13 cellular contexts compared by ENCODE assay signal in genomic region chr12:53044896-53045571, GRCh38. TPM values are rescaled to one million over a fixed set of nuclear protein-coding genes. Genes with fewer than 3 reads are reported as not detected.
A peak's percentile ranks its signal among the peaks of the same experiment; 100 is the strongest.
DNase-seq lines count a peak whose midpoint lies in the region; ATAC-seq, FAIRE-seq and TF ChIP-seq lines count a peak whose summit lies in the region.
"Had no signal": no experiment of that assay in that cellular context is flagged by ENCODE, and none has a peak within 500 bp of the region (broad histone marks: within the 10 kb centered on the region; RNA-seq: fewer than 3 reads in every experiment).

No MANE protein-coding gene starts in this region.

- no peaks in the 10 kb centered on the region for H3K27me3 ChIP-seq in CD4-positive, alpha-beta T cell (ENCODE audit: control insufficient read depth, insufficient read depth, low read length)
- H3K27me3 ChIP-seq in PC-9 (ENCODE audit: insufficient read depth, low read depth) (no peaks in the 10 kb centered on the region), sigmoid colon (no peaks in the 10 kb centered on the region)

- peaks cover 21% of the 10 kb centered on the region for H3K4me1 Mint-ChIP-seq in CD4-positive, alpha-beta T cell (ENCODE audit: low read depth)

- BruUV-seq in PC-9 (replicated peaks; lab: Mats Ljungman, UMichigan) = no TSS peak

- no peak overlapping the region for H2AFZ ChIP-seq in PC-9

- no peaks in the 10 kb centered on the region for H3K27me3 Mint-ChIP-seq in CD4-positive, alpha-beta T cell

- no peak for DNase-seq in CD4-positive, alpha-beta T cell
- DNase-seq in PC-9 = no peak
- no peak for DNase-seq in fibroblast of the aortic adventitia (ENCODE audit: low read depth)
- peak; percentile 69 for DNase-seq in sigmoid colon
- no peak for DNase-seq in GM12891 (ENCODE audit: insufficient read length, low spot score)
- DNase-seq in HUDEP-2 (lab: John Stamatoyannopoulos, UW; ENCODE audit: unreplicated experiment in 76 of 76) = no peak
- DNase-seq in NCI-H2029 (lab: John Stamatoyannopoulos, UW) = no peak
- DNase-seq: activated T-cell treated with anti-CD3 and anti-CD28 coated beads, Interleukin-2, amount 50 U/mL, for 72 hours; effector CD8-positive, alpha-beta T cell; NCI-H2171 treated with DMSO at 0.1 percent for 48 hours had no signal

- no peaks in the 10 kb centered on the region for H3K9me2 ChIP-seq in PC-9 (ENCODE audit: insufficient read depth)

- no peak overlapping the region for H3K27ac Mint-ChIP-seq in CD4-positive, alpha-beta T cell
- H3K27ac Mint-ChIP-seq: activated T-cell treated with anti-CD3 and anti-CD28 coated beads, Interleukin-2, amount 50 U/mL, for 72 hours had no signal

- H3K9me3 ChIP-seq in CD4-positive, alpha-beta T cell (ENCODE audit: control insufficient read depth, low read length) = no peaks in the 10 kb centered on the region
- no peaks in the 10 kb centered on the region for H3K9me3 ChIP-seq in PC-9 (ENCODE audit: insufficient read depth, low read depth)
- no peaks in the 10 kb centered on the region for H3K9me3 ChIP-seq in sigmoid colon

- no peak for ATAC-seq in CD4-positive, alpha-beta T cell (ENCODE audit: poor library complexity)
- no peak for ATAC-seq in HG02884 (IDR thresholded peaks at IDR 0.05; ENCODE audit: unreplicated experiment)
- ATAC-seq: activated T-cell treated with anti-CD3 and anti-CD28 coated beads, Interleukin-2, amount 50 U/mL, for 72 hours had no signal

- no peak overlapping the region for H3K27ac ChIP-seq in CD4-positive, alpha-beta T cell (ENCODE audit: low read depth, low read length)
- H3K27ac ChIP-seq in PC-9 (no peak overlapping the region), sigmoid colon (peak overlapping the region; percentile 98 to 100 (median 98))

- peak overlapping the region; percentile 89; the same call in 1 of the 2 replicates for H3K4me3 ChIP-seq in PC-9
- peak overlapping the region; percentile 45 for H3K4me3 ChIP-seq in fibroblast of the aortic adventitia (ENCODE audit: low read depth, low read length)
- peak overlapping the region in 1 of 4 donors; percentile 62 for H3K4me3 ChIP-seq in sigmoid colon

- no peaks in the 10 kb centered on the region for H3K9me3 Mint-ChIP-seq in CD4-positive, alpha-beta T cell
- H3K9me3 Mint-ChIP-seq: activated T-cell treated with anti-CD3 and anti-CD28 coated beads, Interleukin-2, amount 50 U/mL, for 72 hours had no signal

- H3F3A ChIP-seq in PC-9 (ENCODE audit: insufficient read depth, low read depth) = peaks cover 73% of the 10 kb centered on the region

- POLR2A ChIA-PET in CD4-positive, alpha-beta T cell (lab: Charles Lee) = interaction anchor here (1.3 to 4.3 kb wide), 3 partner anchors 9 to 39 kb away, joined by 5 to 27 read pairs (median 5); partner anchors contain the start of genes EIF4B and SPRYD3
- POLR2A ChIA-PET in PC-9 (lab: Charles Lee; ENCODE audit: unreplicated experiment) = no interaction called here

- no peak for TF ChIP-seq EP300 in sigmoid colon (IDR thresholded peaks at IDR 0.05)

- H4K20me1 ChIP-seq in PC-9 (ENCODE audit: insufficient read depth) = 0 out of 2 replicates have a peak, but pooled peaks cover 8% of the 10 kb centered on the region

- intact Hi-C loops in CD4-positive, alpha-beta T cell (cut with DNase I, micrococcal nuclease) = loop anchor here in 1 of 2 experiments (5.0 kb wide), 1 partner anchor 38 kb away; the partner anchor contains the start of gene EIF4B
- intact Hi-C loops in PC-9 (cut with micrococcal nuclease; ENCODE audit: unreplicated experiment) = loop anchor here (5.0 kb wide), 1 partner anchor 38 kb away; the partner anchor contains the start of gene EIF4B
- intact Hi-C loops in sigmoid colon (cut with DNase I) = no loop called here

- WGBS in sigmoid colon, 2 donors = 68 to 72% methylated on average over 3 of the region's 3 CpGs

- no peaks in the 10 kb centered on the region for H3K79me2 ChIP-seq in PC-9 (ENCODE audit: low read depth)

- peak overlapping the region; percentile 96 for H3K4me2 ChIP-seq in PC-9

- peaks cover 17% of the 10 kb centered on the region for H3K4me1 ChIP-seq in PC-9 (replicated peaks; ENCODE audit: insufficient read depth)
- H3K4me1 ChIP-seq in sigmoid colon = peaks cover 0 to 62% (median 51%) of the 10 kb centered on the region in 4 donors

- FAIRE-seq in GM12891 (lab: Jason Lieb, UNC) = no peak

- no peak for TF ChIP-seq CTCF in CD4-positive, alpha-beta T cell (IDR thresholded peaks at IDR 0.05)
- TF ChIP-seq CTCF in PC-9 (conservative IDR thresholded peaks at IDR 0.05) (no peak), fibroblast of the aortic adventitia (IDR thresholded peaks at IDR 0.05; ENCODE audit: insufficient read depth, low read length) (no peak), sigmoid colon (IDR thresholded peaks at IDR 0.05) (no peak)

- no peaks in the 10 kb centered on the region for H3K36me3 ChIP-seq in PC-9 (ENCODE audit: low read depth)
- peaks cover 0 to 19% (median 0%) of the 10 kb centered on the region in 4 donors for H3K36me3 ChIP-seq in sigmoid colon

- TF ChIP-seq POLR2A in sigmoid colon (IDR thresholded peaks at IDR 0.05) (no peak), GM12891 (IDR thresholded peaks at IDR 0.05; ENCODE audit: low read depth, low read length) (no peak)

- peak overlapping the region; percentile 62 for H3K4me3 Mint-ChIP-seq in CD4-positive, alpha-beta T cell

- peaks cover 28% of the 10 kb centered on the region for H3K36me3 Mint-ChIP-seq in CD4-positive, alpha-beta T cell (ENCODE audit: low read depth)

- CTCF ChIA-PET in CD4-positive, alpha-beta T cell (lab: Charles Lee) = interaction anchor here (0.6 to 1.7 kb wide), 2 partner anchors 21 to 1981 kb away, joined by 3 to 4 read pairs; no protein-coding TSS in a partner anchor
- CTCF ChIA-PET in PC-9 (lab: Charles Lee) = no interaction called here

TF ChIP-seq in GM12891, 5 proteins besides CTCF, POLR2A, EP300 and RAD21:
- no peak for TF ChIP-seq POLR2AphosphoS5 (IDR thresholded peaks at IDR 0.05; ENCODE audit: low read depth, low read length)
- TF ChIP-seq POU2F2 (IDR thresholded peaks at IDR 0.05; ENCODE audit: low read depth, low read length) = no peak
- TF ChIP-seq SPI1 (IDR thresholded peaks at IDR 0.05; ENCODE audit: low read depth, low read length) = no peak
- TF ChIP-seq PAX5 (IDR thresholded peaks at IDR 0.05; ENCODE audit: insufficient read depth, low read length, severe bottlenecking) = no peak
- TF ChIP-seq TAF1 (IDR thresholded peaks at IDR 0.05; ENCODE audit: low read depth, low read length) = no peak
TF ChIP-seq in GM12891: peak in this region for 0.

RNA-seq across cellular contexts. Expression of gene TNS2, which starts 4.8 kb away (rescaled TPM):
- 1 to 10 TPM; 2.3 to 3.0 TPM for total RNA-seq in CD4-positive, alpha-beta T cell
- total RNA-seq in PC-9 (2021) (8.5 and 11.5 TPM in 2 replicates), fibroblast of the aortic adventitia (ENCODE audit: low replicate concordance) (60.5 and 77.4 TPM in 2 replicates), sigmoid colon (100 to 1,000 TPM; 109 to 117 (median 113) TPM)
- 10 to 100 TPM; 12.5 to 60.1 (median 47.4) TPM for polyA plus RNA-seq in sigmoid colon
- 0.32 TPM for polyA plus RNA-seq in GM12891 (2012; ENCODE audit: low read depth, missing spikeins)

RNA-seq across cellular contexts. Expression of gene SPRYD3, which starts 34.2 kb away (rescaled TPM):
- 10 to 100 TPM; 17.7 to 21.0 TPM for total RNA-seq in CD4-positive, alpha-beta T cell
- 15.2 and 17.2 TPM in 2 replicates for total RNA-seq in PC-9 (2021)
- 27.1 and 33.0 TPM in 2 replicates for total RNA-seq in fibroblast of the aortic adventitia (ENCODE audit: low replicate concordance)
- 10 to 100 TPM; 31.9 to 41.4 (median 35.7) TPM for total RNA-seq in sigmoid colon
- polyA plus RNA-seq in sigmoid colon = 10 to 100 TPM; 20.1 to 33.4 (median 27.0) TPM
- polyA plus RNA-seq in GM12891 (2012; ENCODE audit: low read depth, missing spikeins) = 13.4 TPM

RNA-seq across cellular contexts. Expression of gene EIF4B, which starts 38.8 kb away (rescaled TPM):
- total RNA-seq in CD4-positive, alpha-beta T cell = 100 to 1,000 TPM; 794 to 806 TPM
- total RNA-seq in PC-9 (2021) (531 and 615 TPM in 2 replicates), fibroblast of the aortic adventitia (ENCODE audit: low replicate concordance) (1,016 and 1,876 TPM in 2 replicates), sigmoid colon (100 to 1,000 TPM; 475 to 575 (median 524) TPM)
- 100 to 1,000 TPM; 136 to 233 (median 218) TPM for polyA plus RNA-seq in sigmoid colon
- 328 TPM for polyA plus RNA-seq in GM12891 (2012; ENCODE audit: low read depth, missing spikeins)

RNA-seq across cellular contexts. Expression of gene IGFBP6, which starts 52.4 kb away (rescaled TPM):
- under 1 TPM in 1 of 2 experiments, not detected in 1; 0.49 TPM for total RNA-seq in CD4-positive, alpha-beta T cell
- total RNA-seq in PC-9 (2021) (290 and 333 TPM in 2 replicates), fibroblast of the aortic adventitia (ENCODE audit: low replicate concordance) (723 and 2,626 TPM in 2 replicates), sigmoid colon (100 to 1,000 TPM; 127 to 444 (median 384) TPM)
- 100 to 1,000 TPM in 1 of 3 donors, 10 to 100 TPM in 1, 1 to 10 TPM in 1; 3.0 to 133 (median 35.9) TPM for polyA plus RNA-seq in sigmoid colon
- polyA plus RNA-seq in GM12891 (2012; ENCODE audit: low read depth, missing spikeins) = not detected

RNA-seq across cellular contexts. Expression of gene SOAT2, which starts 58.3 kb away (rescaled TPM):
- total RNA-seq in CD4-positive, alpha-beta T cell = under 1 TPM; 0.22 to 0.49 TPM
- total RNA-seq in PC-9 (2021) (0.70 and 0.79 TPM in 2 replicates), fibroblast of the aortic adventitia (ENCODE audit: low replicate concordance) (0.09 TPM in 1 of 2 replicates, not detected in the other), sigmoid colon (under 1 TPM in 2 of 4 donors, not detected in 2; 0.41 to 0.55 TPM)
- polyA plus RNA-seq in sigmoid colon = under 1 TPM in 1 of 3 donors, not detected in 2; 0.09 TPM
- polyA plus RNA-seq in GM12891 (2012; ENCODE audit: low read depth, missing spikeins) = not detected
- total RNA-seq: Daoy, HT1080 had no signal

Comparison
In these comparisons a context has a peak if more than half of its experiments do, and no peak if none do; other contexts are left out.
1. H3K27ac ChIP-seq: peak in sigmoid colon (4 of 4); none in CD4-positive, alpha-beta T cell (single experiment) and PC-9 (single experiment).